19 cellular contexts compared by ENCODE assay signal in the genomic region with DNA sequence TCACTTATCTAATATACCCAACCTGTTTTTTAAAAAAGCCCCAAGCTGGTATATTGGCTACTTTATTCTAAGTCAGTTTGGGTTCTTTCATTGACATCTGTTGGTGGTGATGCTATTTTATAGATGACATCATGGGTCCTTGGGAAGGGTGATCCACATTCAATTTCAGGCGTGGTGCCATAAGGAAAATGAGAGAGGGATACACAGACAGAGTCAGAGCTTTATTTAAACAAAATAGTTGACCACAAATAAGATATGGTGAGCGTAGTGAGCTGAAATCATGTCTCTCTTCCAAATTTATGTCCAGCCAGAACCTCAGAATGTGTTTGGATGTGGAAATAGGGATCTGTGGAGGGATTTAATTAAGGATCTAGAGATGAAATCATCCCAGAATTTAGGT.
A peak's percentile ranks its signal among the peaks of the same experiment; 100 is the strongest.
DNase-seq lines count a peak whose midpoint lies in the region; ATAC-seq, FAIRE-seq and TF ChIP-seq lines count a peak whose summit lies in the region.
"Had no signal": no experiment of that assay in that cellular context is flagged by ENCODE, and none has a peak within 500 bp of the region (broad histone marks: within the 10 kb centered on the region; RNA-seq: fewer than 3 reads in every experiment).

No MANE protein-coding gene starts in this region.

- no peak overlapping the region for H4K8ac ChIP-seq in trophoblast cell (ENCODE audit: low read depth, low read length)

- H3K36me3 ChIP-seq in HepG2 (replicated peaks in 1 of 2; ENCODE audit: control insufficient read depth in 1 of 2, insufficient read depth in 2 of 2, low read length in 2 of 2) (no peaks in the 10 kb centered on the region), right lobe of liver (no peaks in the 10 kb centered on the region), astrocyte (ENCODE audit: insufficient read depth, low read length) (no peaks in the 10 kb centered on the region), trophoblast cell (ENCODE audit: control insufficient read depth in 1 of 2, insufficient read depth in 2 of 2, low read length in 2 of 2) (no peaks in the 10 kb centered on the region), heart right ventricle (no peaks in the 10 kb centered on the region)
- H3K36me3 ChIP-seq: HAP-1 had no signal

- FAIRE-seq in HepG2 (lab: Jason Lieb, UNC) (no peak), astrocyte (lab: Jason Lieb, UNC) (no peak)
- FAIRE-seq: G401.6, GM12891, GM19239 had no signal

- H3K9me3 ChIP-seq in HepG2 (ENCODE audit: low read length) = no peaks in the 10 kb centered on the region
- H3K9me3 ChIP-seq in right lobe of liver = no peaks in the 10 kb centered on the region
- H3K9me3 ChIP-seq in astrocyte (ENCODE audit: insufficient read depth, low read depth, low read length) = no peaks in the 10 kb centered on the region
- no peaks in the 10 kb centered on the region for H3K9me3 ChIP-seq in trophoblast cell (ENCODE audit: insufficient read depth, low read depth, low read length)
- H3K9me3 ChIP-seq in heart right ventricle = peaks cover 0 to 2% (median 0%) of the 10 kb centered on the region in 11 donors
- H3K9me3 ChIP-seq: HAP-1 had no signal

- H4K91ac ChIP-seq in trophoblast cell (ENCODE audit: low read depth, low read length) = no peak overlapping the region

- WGBS in HepG2 (ENCODE audit: low lambda C conversion rate) = 0% methylated on average over 2 of the region's 2 CpGs
- WGBS in right lobe of liver (ENCODE audit: insufficient coverage, low coverage, low lambda C conversion rate, missing lambda C conversion rate) = 33% methylated on average over 2 of the region's 2 CpGs
- WGBS in trophoblast cell (ENCODE audit: extremely low coverage, insufficient coverage, insufficient read length) = no CpG with 5 or more reads among the region's 2 CpGs
- WGBS in heart right ventricle, 2 donors = 59 to 65% methylated on average over 2 of the region's 2 CpGs

- H3K4me3 Mint-ChIP-seq in astrocyte (ENCODE audit: unreplicated experiment) = no peak overlapping the region
- H3K4me3 Mint-ChIP-seq: B cell; CD4-positive, alpha-beta T cell had no signal

- TF ChIP-seq POLR2A in HepG2 (IDR thresholded peaks at IDR 0.05; ENCODE audit: insufficient read depth in 1 of 2, low read depth in 2 of 2, low read length in 2 of 2) = no peak
- TF ChIP-seq POLR2A in right lobe of liver (IDR thresholded peaks at IDR 0.05) = no peak

- H2BK5ac ChIP-seq in trophoblast cell (ENCODE audit: low read depth, low read length, poor library complexity) = no peak overlapping the region

- H3K27me3 Mint-ChIP-seq in astrocyte (ENCODE audit: low read depth, unreplicated experiment) = no peaks in the 10 kb centered on the region

- no peaks in the 10 kb centered on the region for H3K9me3 Mint-ChIP-seq in astrocyte (ENCODE audit: unreplicated experiment)
- H3K9me3 Mint-ChIP-seq: CD4-positive, alpha-beta T cell had no signal

- no peak for ATAC-seq in HepG2
- ATAC-seq in right lobe of liver = no peak
- no peak for ATAC-seq in heart right ventricle

- intact Hi-C loops in HepG2 (cut with micrococcal nuclease; ENCODE audit: unreplicated experiment) = no loop called here
- intact Hi-C loops in right lobe of liver (cut with DNase I) = no loop called here
- intact Hi-C loops in heart right ventricle (cut with DNase I) = no loop called here

- POLR2A ChIA-PET in HepG2 (lab: Yijun Ruan, JAX) = no interaction called here

- DNase-seq in HepG2 (ENCODE audit: low spot score) = no peak
- no peak for DNase-seq in right lobe of liver
- DNase-seq in astrocyte (ENCODE audit: low read depth) = peak; percentile 76
- DNase-seq in fibroblast of peridontal ligament (ENCODE audit: extremely low read depth) = peak; percentile 84
- no peak for DNase-seq in activated gamma-delta T cell (lab: John Stamatoyannopoulos, UW)
- no peak for DNase-seq in pons (ENCODE audit: low spot score)
- DNase-seq in trophoblast cell = no peak
- no peak for DNase-seq in heart right ventricle
- DNase-seq: 8988T; C1 segment of cervical spinal cord; Calu3; CD4-positive, alpha-beta T cell; DMS 273 treated with DMSO at 0.1 percent for 48 hours; GOT3 had no signal

- H3K4me2 ChIP-seq in HepG2 (ENCODE audit: low read depth, low read length) = no peak overlapping the region
- no peak overlapping the region for H3K4me2 ChIP-seq in astrocyte (ENCODE audit: low read length)
- no peak overlapping the region for H3K4me2 ChIP-seq in trophoblast cell (ENCODE audit: low read length)

- in situ Hi-C loops in HepG2 (cut with HindIII; ENCODE audit: extremely low pct_ligation_motif_present, low pct_unique_long_range_greater_than_20kb) = no loop called here

- no peak overlapping the region for H3K23ac ChIP-seq in trophoblast cell (ENCODE audit: low read length)

- no peak overlapping the region for H2BK120ac ChIP-seq in trophoblast cell (ENCODE audit: insufficient read depth, low read length, poor library complexity)

- H4K20me1 ChIP-seq in HepG2 (ENCODE audit: insufficient read depth, low read length) = no peaks in the 10 kb centered on the region
- no peaks in the 10 kb centered on the region for H4K20me1 ChIP-seq in astrocyte (ENCODE audit: insufficient read depth, low read length)

- no peaks in the 10 kb centered on the region for H3K36me3 Mint-ChIP-seq in astrocyte (ENCODE audit: low read depth, unreplicated experiment)

- no peak overlapping the region for H3K18ac ChIP-seq in trophoblast cell (ENCODE audit: low read length)

- H2BK12ac ChIP-seq in trophoblast cell (ENCODE audit: low read length) = no peak overlapping the region

- H3K4me3 ChIP-seq in HepG2 (replicated peaks in 1 of 3; ENCODE audit: insufficient read depth in 1 of 3, low read depth in 2 of 3, low read length in 3 of 3) = no peak overlapping the region
- H3K4me3 ChIP-seq in right lobe of liver = no peak overlapping the region
- H3K4me3 ChIP-seq in astrocyte (ENCODE audit: insufficient read depth, low read depth, low read length) = no peak overlapping the region
- no peak overlapping the region for H3K4me3 ChIP-seq in trophoblast cell (ENCODE audit: low read depth, low read length)
- H3K4me3 ChIP-seq in heart right ventricle = no peak overlapping the region
- H3K4me3 ChIP-seq: HAP-1 had no signal

- no peak for TF ChIP-seq RAD21 in HepG2 (CRISPR knock-in tag; IDR thresholded peaks at IDR 0.05)

- H2AFZ ChIP-seq in HepG2 (ENCODE audit: low read length) = no peak overlapping the region
- no peak overlapping the region for H2AFZ ChIP-seq in astrocyte (ENCODE audit: low read depth, low read length)
- no peak overlapping the region for H2AFZ ChIP-seq in trophoblast cell (ENCODE audit: insufficient read depth, low read length, poor library complexity)

- H3K27me3 ChIP-seq in HepG2 (ENCODE audit: control insufficient read depth in 1 of 2, insufficient read depth in 2 of 2, low read length in 2 of 2) = no peaks in the 10 kb centered on the region; a peak in 1 of 5 replicates
- H3K27me3 ChIP-seq in right lobe of liver = peaks cover 0 to 4% of the 10 kb centered on the region in 2 donors
- H3K27me3 ChIP-seq in astrocyte (ENCODE audit: insufficient read depth, low read length) = no peaks in the 10 kb centered on the region
- H3K27me3 ChIP-seq in trophoblast cell (ENCODE audit: insufficient read depth, low read length) = no peaks in the 10 kb centered on the region
- H3K27me3 ChIP-seq in heart right ventricle = no peaks in the 10 kb centered on the region

- no peak for TF ChIP-seq EP300 in HepG2 (IDR thresholded peaks at IDR 0.05; ENCODE audit: low read depth in 2 of 2, low read length in 2 of 2)
- TF ChIP-seq EP300 in HepG2 (CRISPR knock-in tag; IDR thresholded peaks at IDR 0.05; ENCODE audit: borderline replicate concordance) = no peak

- H3K14ac ChIP-seq in trophoblast cell (ENCODE audit: low read length) = no peak overlapping the region

- H4K12ac ChIP-seq in trophoblast cell (ENCODE audit: low read depth, low read length) = no peak overlapping the region

- H3K4ac ChIP-seq in trophoblast cell (ENCODE audit: low read depth, low read length) = no peak overlapping the region

- H3K27ac ChIP-seq in HepG2 (ENCODE audit: extremely low read length, insufficient read depth, low read length) = no peak overlapping the region
- no peak overlapping the region for H3K27ac ChIP-seq in right lobe of liver
- no peak overlapping the region for H3K27ac ChIP-seq in astrocyte (ENCODE audit: low read depth, low read length)
- H3K27ac ChIP-seq in trophoblast cell (ENCODE audit: low read depth, low read length) = no peak overlapping the region
- H3K27ac ChIP-seq in heart right ventricle = no peak overlapping the region

- H3K27ac Mint-ChIP-seq in astrocyte (ENCODE audit: unreplicated experiment) = no peak overlapping the region
- H3K27ac Mint-ChIP-seq: B cell; CD4-positive, alpha-beta T cell had no signal

- no TSS peak for BruUV-seq in HepG2 (replicated peaks; lab: Mats Ljungman, UMichigan)

- no peak overlapping the region for H2AK5ac ChIP-seq in trophoblast cell (ENCODE audit: low read length)

- H3K4me1 ChIP-seq in HepG2 (ENCODE audit: insufficient read depth, low read length) (no peaks in the 10 kb centered on the region), right lobe of liver (no peaks in the 10 kb centered on the region), astrocyte (ENCODE audit: insufficient read depth, low read length) (no peaks in the 10 kb centered on the region), trophoblast cell (ENCODE audit: control insufficient read depth in 1 of 2, insufficient read depth in 2 of 2, low read length in 2 of 2) (no peaks in the 10 kb centered on the region), heart right ventricle (no peaks in the 10 kb centered on the region)

- H3K4me1 Mint-ChIP-seq in astrocyte (ENCODE audit: low read depth, unreplicated experiment) = no peaks in the 10 kb centered on the region

- CTCF ChIA-PET in HepG2 (lab: Yijun Ruan, JAX; ENCODE audit: low intra/inter-chr PET ratio, low total read pairs) = no interaction called here

- no peaks in the 10 kb centered on the region for H3K79me1 ChIP-seq in trophoblast cell (ENCODE audit: low read length)

- no peak for TF ChIP-seq CTCF in HepG2 (CRISPR knock-in tag; IDR thresholded peaks at IDR 0.05)
- TF ChIP-seq CTCF in right lobe of liver (IDR thresholded peaks at IDR 0.05) = no peak
- no peak for TF ChIP-seq CTCF in astrocyte (IDR thresholded peaks at IDR 0.05; ENCODE audit: insufficient read depth, low read depth, low read length)
- no peak for TF ChIP-seq CTCF in heart right ventricle (IDR thresholded peaks at IDR 0.05)

- H3K79me2 ChIP-seq in HepG2 (ENCODE audit: insufficient read depth, low read length) (no peaks in the 10 kb centered on the region), astrocyte (ENCODE audit: insufficient read depth, low read length) (no peaks in the 10 kb centered on the region), trophoblast cell (ENCODE audit: control insufficient read depth, insufficient read depth, low read length, poor library complexity) (no peaks in the 10 kb centered on the region)

- H3K9ac ChIP-seq in HepG2 (ENCODE audit: insufficient read depth, low read depth, low read length) (no peak overlapping the region), astrocyte (ENCODE audit: low read length) (no peak overlapping the region), trophoblast cell (ENCODE audit: low read length) (no peak overlapping the region)

Comparison
In these comparisons a context has a peak if more than half of its experiments do, and no peak if none do; other contexts are left out.
1. DNase-seq: peak in astrocyte (single experiment) and fibroblast of peridontal ligament (single experiment); none in HepG2 (single experiment), right lobe of liver (0 of 3), activated gamma-delta T cell (single experiment), pons (single experiment), trophoblast cell (0 of 2) and heart right ventricle (0 of 2).